ENCODE assay signal across 1 cellular context in the genomic region with DNA sequence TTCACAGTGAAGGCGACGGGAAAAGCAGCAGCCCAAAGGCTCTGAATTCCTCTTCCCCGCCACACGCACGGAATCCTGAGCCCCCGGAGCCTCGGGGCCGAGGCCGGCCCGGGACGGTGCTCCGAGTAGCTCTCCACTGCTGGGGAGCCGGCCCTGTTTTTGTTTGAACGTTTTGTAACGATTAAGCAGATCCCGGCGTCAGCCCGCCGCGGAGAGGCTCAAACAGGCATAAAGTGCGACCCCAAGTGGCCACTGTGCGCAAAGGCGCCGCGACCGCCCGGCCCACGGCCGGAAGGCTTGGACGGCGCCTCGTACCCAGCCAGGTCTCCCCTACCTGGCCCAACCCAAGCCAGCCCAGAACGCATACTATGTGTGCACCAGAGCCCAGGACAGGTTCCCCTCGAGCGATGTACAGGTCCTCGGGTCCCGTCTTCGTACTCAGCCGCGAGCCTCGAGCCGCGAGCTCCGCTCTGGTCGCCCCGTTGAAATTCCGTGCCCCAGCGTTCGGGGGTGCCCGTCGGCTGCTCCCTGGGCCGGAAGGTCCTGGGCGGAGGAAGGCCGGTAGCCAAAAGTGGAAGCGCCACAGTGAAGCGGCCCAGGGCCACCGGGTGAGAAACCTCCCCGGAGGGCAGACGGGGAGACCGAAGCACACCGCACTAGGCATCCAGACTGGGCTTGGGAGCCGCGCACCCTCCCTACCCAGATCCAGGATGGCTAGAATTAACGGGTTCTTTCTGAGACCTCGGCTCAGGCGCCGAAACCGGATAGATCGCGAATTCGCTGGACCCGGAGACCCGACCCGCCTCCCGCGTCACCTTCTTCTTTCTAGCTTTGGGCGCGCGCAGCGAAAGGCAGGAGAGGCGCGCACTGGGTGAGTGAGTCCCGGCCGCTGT.
TF ChIP-seq lines count a peak whose summit lies in the region.

No MANE protein-coding gene starts in this region.

TF ChIP-seq in HepG2, 621 proteins besides CTCF, POLR2A, EP300 and RAD21 (continued from another document and continues in another):
- TF ChIP-seq SOX13 (IDR thresholded peaks at IDR 0.05) (no peak), SOX13 (CRISPR knock-in tag; conservative IDR thresholded peaks at IDR 0.05 in 1 of 2, IDR thresholded peaks at IDR 0.05 in 1 of 2) (peak in 1 of 2 experiments; percentile 22; a peak in 1 of 4 replicates), ZFAT (CRISPR knock-in tag; conservative IDR thresholded peaks at IDR 0.05) (no peak), ZNF30 (CRISPR knock-in tag; IDR thresholded peaks at IDR 0.05) (no peak), GATAD2A (CRISPR knock-in tag; IDR thresholded peaks at IDR 0.05) (no peak), ZNF264 (CRISPR knock-in tag; IDR thresholded peaks at IDR 0.05) (0 out of 2 replicates have a peak, but pooled peaks have one; percentile 73), CEBPG (CRISPR knock-in tag; IDR thresholded peaks at IDR 0.05) (no peak), TBP (CRISPR knock-in tag; IDR thresholded peaks at IDR 0.05) (no peak), NFKBIZ (CRISPR knock-in tag; IDR thresholded peaks at IDR 0.05) (no peak), MEIS1 (CRISPR knock-in tag; IDR thresholded peaks at IDR 0.05; ENCODE audit: borderline replicate concordance) (no peak), ISX (CRISPR knock-in tag; conservative IDR thresholded peaks at IDR 0.05) (no peak), KDM3A (CRISPR knock-in tag; IDR thresholded peaks at IDR 0.05; ENCODE audit: low read depth) (peak; percentile 72; the same call in 1 of the 2 replicates), SETDB1 (CRISPR knock-in tag; IDR thresholded peaks at IDR 0.05; ENCODE audit: borderline replicate concordance) (no peak), ETV5 (CRISPR knock-in tag; IDR thresholded peaks at IDR 0.05; ENCODE audit: borderline replicate concordance) (peak; percentile 66), ZNF446 (CRISPR knock-in tag; IDR thresholded peaks at IDR 0.05) (no peak), ZNF17 (CRISPR knock-in tag; IDR thresholded peaks at IDR 0.05) (no peak), NCOR1 (IDR thresholded peaks at IDR 0.05; ENCODE audit: borderline replicate concordance, low read length) (no peak), PAX8 (CRISPR knock-in tag; IDR thresholded peaks at IDR 0.05; ENCODE audit: borderline replicate concordance) (no peak), PAWR (CRISPR knock-in tag; IDR thresholded peaks at IDR 0.05; ENCODE audit: borderline replicate concordance) (no peak), FOSL2 (CRISPR knock-in tag; IDR thresholded peaks at IDR 0.05) (0 out of 2 replicates have a peak, but pooled peaks have one; percentile 27), ERF (CRISPR knock-in tag; IDR thresholded peaks at IDR 0.05) (no peak), DR1 (CRISPR knock-in tag; IDR thresholded peaks at IDR 0.05) (no peak), KAT7 (CRISPR knock-in tag; IDR thresholded peaks at IDR 0.05; ENCODE audit: borderline replicate concordance) (no peak)
- TF ChIP-seq, protein P1, sequence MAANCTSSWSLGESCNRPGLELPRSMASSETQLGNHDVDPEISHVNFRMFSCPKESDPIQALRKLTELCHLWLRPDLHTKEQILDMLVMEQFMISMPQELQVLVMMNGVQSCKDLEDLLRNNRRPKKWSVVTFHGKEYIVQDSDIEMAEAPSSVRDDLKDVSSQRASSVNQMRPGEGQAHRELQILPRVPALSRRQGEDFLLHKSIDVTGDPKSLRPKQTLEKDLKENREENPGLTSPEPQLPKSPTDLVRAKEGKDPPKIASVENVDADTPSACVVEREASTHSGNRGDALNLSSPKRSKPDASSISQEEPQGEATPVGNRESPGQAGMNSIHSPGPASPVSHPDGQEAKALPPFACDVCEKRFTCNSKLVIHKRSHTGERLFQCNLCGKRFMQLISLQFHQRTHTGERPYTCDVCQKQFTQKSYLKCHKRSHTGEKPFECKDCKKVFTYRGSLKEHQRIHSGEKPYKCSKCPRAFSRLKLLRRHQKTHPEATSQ (CRISPR knock-in tag; IDR thresholded peaks at IDR 0.05; ENCODE audit: borderline replicate concordance), result peak; percentile 47; the same call in 1 of the 2 replicates
- TF ChIP-seq, protein P2, sequence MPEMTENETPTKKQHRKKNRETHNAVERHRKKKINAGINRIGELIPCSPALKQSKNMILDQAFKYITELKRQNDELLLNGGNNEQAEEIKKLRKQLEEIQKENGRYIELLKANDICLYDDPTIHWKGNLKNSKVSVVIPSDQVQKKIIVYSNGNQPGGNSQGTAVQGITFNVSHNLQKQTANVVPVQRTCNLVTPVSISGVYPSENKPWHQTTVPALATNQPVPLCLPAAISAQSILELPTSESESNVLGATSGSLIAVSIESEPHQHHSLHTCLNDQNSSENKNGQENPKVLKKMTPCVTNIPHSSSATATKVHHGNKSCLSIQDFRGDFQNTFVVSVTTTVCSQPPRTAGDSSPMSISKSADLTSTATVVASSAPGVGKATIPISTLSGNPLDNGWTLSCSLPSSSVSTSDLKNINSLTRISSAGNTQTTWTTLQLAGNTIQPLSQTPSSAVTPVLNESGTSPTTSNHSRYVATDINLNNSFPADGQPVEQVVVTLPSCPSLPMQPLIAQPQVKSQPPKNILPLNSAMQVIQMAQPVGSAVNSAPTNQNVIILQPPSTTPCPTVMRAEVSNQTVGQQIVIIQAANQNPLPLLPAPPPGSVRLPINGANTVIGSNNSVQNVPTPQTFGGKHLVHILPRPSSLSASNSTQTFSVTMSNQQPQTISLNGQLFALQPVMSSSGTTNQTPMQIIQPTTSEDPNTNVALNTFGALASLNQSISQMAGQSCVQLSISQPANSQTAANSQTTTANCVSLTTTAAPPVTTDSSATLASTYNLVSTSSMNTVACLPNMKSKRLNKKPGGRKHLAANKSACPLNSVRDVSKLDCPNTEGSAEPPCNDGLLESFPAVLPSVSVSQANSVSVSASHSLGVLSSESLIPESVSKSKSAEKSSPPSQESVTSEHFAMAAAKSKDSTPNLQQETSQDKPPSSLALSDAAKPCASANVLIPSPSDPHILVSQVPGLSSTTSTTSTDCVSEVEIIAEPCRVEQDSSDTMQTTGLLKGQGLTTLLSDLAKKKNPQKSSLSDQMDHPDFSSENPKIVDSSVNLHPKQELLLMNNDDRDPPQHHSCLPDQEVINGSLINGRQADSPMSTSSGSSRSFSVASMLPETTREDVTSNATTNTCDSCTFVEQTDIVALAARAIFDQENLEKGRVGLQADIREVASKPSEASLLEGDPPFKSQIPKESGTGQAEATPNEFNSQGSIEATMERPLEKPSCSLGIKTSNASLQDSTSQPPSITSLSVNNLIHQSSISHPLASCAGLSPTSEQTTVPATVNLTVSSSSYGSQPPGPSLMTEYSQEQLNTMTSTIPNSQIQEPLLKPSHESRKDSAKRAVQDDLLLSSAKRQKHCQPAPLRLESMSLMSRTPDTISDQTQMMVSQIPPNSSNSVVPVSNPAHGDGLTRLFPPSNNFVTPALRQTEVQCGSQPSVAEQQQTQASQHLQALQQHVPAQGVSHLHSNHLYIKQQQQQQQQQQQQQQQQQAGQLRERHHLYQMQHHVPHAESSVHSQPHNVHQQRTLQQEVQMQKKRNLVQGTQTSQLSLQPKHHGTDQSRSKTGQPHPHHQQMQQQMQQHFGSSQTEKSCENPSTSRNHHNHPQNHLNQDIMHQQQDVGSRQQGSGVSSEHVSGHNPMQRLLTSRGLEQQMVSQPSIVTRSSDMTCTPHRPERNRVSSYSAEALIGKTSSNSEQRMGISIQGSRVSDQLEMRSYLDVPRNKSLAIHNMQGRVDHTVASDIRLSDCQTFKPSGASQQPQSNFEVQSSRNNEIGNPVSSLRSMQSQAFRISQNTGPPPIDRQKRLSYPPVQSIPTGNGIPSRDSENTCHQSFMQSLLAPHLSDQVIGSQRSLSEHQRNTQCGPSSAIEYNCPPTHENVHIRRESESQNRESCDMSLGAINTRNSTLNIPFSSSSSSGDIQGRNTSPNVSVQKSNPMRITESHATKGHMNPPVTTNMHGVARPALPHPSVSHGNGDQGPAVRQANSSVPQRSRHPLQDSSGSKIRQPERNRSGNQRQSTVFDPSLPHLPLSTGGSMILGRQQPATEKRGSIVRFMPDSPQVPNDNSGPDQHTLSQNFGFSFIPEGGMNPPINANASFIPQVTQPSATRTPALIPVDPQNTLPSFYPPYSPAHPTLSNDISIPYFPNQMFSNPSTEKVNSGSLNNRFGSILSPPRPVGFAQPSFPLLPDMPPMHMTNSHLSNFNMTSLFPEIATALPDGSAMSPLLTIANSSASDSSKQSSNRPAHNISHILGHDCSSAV (CRISPR knock-in tag; IDR thresholded peaks at IDR 0.05; ENCODE audit: borderline replicate concordance), result no peak
- TF ChIP-seq, protein P3, sequence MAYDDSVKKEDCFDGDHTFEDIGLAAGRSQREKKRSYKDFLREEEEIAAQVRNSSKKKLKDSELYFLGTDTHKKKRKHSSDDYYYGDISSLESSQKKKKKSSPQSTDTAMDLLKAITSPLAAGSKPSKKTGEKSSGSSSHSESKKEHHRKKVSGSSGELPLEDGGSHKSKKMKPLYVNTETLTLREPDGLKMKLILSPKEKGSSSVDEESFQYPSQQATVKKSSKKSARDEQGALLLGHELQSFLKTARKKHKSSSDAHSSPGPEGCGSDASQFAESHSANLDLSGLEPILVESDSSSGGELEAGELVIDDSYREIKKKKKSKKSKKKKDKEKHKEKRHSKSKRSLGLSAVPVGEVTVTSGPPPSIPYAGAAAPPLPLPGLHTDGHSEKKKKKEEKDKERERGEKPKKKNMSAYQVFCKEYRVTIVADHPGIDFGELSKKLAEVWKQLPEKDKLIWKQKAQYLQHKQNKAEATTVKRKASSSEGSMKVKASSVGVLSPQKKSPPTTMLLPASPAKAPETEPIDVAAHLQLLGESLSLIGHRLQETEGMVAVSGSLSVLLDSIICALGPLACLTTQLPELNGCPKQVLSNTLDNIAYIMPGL (CRISPR knock-in tag; IDR thresholded peaks at IDR 0.05; ENCODE audit: borderline replicate concordance in 1 of 2, low read depth in 1 of 2), result peak in 1 of 2 experiments; percentile 65; a peak in 1 of 4 replicates
- TF ChIP-seq, protein P4, sequence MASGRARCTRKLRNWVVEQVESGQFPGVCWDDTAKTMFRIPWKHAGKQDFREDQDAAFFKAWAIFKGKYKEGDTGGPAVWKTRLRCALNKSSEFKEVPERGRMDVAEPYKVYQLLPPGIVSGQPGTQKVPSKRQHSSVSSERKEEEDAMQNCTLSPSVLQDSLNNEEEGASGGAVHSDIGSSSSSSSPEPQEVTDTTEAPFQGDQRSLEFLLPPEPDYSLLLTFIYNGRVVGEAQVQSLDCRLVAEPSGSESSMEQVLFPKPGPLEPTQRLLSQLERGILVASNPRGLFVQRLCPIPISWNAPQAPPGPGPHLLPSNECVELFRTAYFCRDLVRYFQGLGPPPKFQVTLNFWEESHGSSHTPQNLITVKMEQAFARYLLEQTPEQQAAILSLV (CRISPR knock-in tag; IDR thresholded peaks at IDR 0.05; ENCODE audit: borderline replicate concordance), result no peak
- TF ChIP-seq, protein P5, sequence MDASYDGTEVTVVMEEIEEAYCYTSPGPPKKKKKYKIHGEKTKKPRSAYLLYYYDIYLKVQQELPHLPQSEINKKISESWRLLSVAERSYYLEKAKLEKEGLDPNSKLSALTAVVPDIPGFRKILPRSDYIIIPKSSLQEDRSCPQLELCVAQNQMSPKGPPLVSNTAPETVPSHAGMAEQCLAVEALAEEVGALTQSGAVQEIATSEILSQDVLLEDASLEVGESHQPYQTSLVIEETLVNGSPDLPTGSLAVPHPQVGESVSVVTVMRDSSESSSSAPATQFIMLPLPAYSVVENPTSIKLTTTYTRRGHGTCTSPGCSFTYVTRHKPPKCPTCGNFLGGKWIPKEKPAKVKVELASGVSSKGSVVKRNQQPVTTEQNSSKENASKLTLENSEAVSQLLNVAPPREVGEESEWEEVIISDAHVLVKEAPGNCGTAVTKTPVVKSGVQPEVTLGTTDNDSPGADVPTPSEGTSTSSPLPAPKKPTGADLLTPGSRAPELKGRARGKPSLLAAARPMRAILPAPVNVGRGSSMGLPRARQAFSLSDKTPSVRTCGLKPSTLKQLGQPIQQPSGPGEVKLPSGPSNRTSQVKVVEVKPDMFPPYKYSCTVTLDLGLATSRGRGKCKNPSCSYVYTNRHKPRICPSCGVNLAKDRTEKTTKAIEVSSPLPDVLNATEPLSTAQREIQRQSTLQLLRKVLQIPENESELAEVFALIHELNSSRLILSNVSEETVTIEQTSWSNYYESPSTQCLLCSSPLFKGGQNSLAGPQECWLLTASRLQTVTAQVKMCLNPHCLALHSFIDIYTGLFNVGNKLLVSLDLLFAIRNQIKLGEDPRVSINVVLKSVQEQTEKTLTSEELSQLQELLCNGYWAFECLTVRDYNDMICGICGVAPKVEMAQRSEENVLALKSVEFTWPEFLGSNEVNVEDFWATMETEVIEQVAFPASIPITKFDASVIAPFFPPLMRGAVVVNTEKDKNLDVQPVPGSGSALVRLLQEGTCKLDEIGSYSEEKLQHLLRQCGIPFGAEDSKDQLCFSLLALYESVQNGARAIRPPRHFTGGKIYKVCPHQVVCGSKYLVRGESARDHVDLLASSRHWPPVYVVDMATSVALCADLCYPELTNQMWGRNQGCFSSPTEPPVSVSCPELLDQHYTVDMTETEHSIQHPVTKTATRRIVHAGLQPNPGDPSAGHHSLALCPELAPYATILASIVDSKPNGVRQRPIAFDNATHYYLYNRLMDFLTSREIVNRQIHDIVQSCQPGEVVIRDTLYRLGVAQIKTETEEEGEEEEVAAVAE (CRISPR knock-in tag; IDR thresholded peaks at IDR 0.05; ENCODE audit: borderline replicate concordance), result 0 out of 2 replicates have a peak, but pooled peaks have one; percentile 26
- TF ChIP-seq, protein P6, sequence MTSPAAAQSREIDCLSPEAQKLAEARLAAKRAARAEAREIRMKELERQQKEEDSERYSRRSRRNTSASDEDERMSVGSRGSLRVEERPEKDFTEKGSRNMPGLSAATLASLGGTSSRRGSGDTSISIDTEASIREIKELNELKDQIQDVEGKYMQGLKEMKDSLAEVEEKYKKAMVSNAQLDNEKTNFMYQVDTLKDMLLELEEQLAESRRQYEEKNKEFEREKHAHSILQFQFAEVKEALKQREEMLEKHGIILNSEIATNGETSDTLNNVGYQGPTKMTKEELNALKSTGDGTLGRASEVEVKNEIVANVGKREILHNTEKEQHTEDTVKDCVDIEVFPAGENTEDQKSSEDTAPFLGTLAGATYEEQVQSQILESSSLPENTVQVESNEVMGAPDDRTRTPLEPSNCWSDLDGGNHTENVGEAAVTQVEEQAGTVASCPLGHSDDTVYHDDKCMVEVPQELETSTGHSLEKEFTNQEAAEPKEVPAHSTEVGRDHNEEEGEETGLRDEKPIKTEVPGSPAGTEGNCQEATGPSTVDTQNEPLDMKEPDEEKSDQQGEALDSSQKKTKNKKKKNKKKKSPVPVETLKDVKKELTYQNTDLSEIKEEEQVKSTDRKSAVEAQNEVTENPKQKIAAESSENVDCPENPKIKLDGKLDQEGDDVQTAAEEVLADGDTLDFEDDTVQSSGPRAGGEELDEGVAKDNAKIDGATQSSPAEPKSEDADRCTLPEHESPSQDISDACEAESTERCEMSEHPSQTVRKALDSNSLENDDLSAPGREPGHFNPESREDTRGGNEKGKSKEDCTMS (CRISPR knock-in tag; conservative IDR thresholded peaks at IDR 0.05), result no peak
- TF ChIP-seq, protein P7, sequence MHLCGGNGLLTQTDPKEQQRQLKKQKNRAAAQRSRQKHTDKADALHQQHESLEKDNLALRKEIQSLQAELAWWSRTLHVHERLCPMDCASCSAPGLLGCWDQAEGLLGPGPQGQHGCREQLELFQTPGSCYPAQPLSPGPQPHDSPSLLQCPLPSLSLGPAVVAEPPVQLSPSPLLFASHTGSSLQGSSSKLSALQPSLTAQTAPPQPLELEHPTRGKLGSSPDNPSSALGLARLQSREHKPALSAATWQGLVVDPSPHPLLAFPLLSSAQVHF (CRISPR knock-in tag; IDR thresholded peaks at IDR 0.05), result 0 out of 2 replicates have a peak, but pooled peaks have one; percentile 48
